ENCODE assay signal across 1 cellular context in genomic region chr1:168178638-168179410, GRCh38.
A peak's percentile ranks its signal among the peaks of the same experiment; 100 is the strongest.
TF ChIP-seq lines count a peak whose summit lies in the region.

Gene TIPRL (plus strand): TSS chr1:168178962. CDS start chr1:168179078, 116 bp downstream.

TF ChIP-seq in HEK293, 187 proteins besides CTCF, POLR2A, EP300 and RAD21 (continued from another document):
- TF ChIP-seq TSHZ1 (tag by site-specific recombination; IDR thresholded peaks at IDR 0.05; ENCODE audit: borderline replicate concordance): peak; percentile 93
- TF ChIP-seq ZNF501 (tag by site-specific recombination; IDR thresholded peaks at IDR 0.05): no peak; the same call in none of the 2 replicates
- no peak for TF ChIP-seq ZNF133 (tag by site-specific recombination; IDR thresholded peaks at IDR 0.05)
- TF ChIP-seq ZNF747 (tag by site-specific recombination; IDR thresholded peaks at IDR 0.05): no peak
- peak; percentile 85; the same call in 1 of the 2 replicates for TF ChIP-seq ZNF660 (tag by site-specific recombination; IDR thresholded peaks at IDR 0.05)
- TF ChIP-seq ZNF350 (tag by site-specific recombination; IDR thresholded peaks at IDR 0.05): no peak
- no peak for TF ChIP-seq ZNF138 (tag by site-specific recombination; IDR thresholded peaks at IDR 0.05; ENCODE audit: borderline replicate concordance)
- TF ChIP-seq ZNF654 (tag by site-specific recombination; IDR thresholded peaks at IDR 0.05; ENCODE audit: low read depth): no peak
- no peak for TF ChIP-seq ZNF211 (tag by site-specific recombination; IDR thresholded peaks at IDR 0.05; ENCODE audit: low read depth)
- peak; percentile 90; the same call in 1 of the 2 replicates for TF ChIP-seq ZNF24 (tag by site-specific recombination; IDR thresholded peaks at IDR 0.05)
- TF ChIP-seq HOXA7 (CRISPR knock-in tag; IDR thresholded peaks at IDR 0.05; ENCODE audit: borderline replicate concordance): no peak
- TF ChIP-seq ZNF670 (tag by site-specific recombination; IDR thresholded peaks at IDR 0.05; ENCODE audit: low read depth): no peak
- 0 out of 2 replicates have a peak, but pooled peaks have one; percentile 7 for TF ChIP-seq ZSCAN4 (tag by site-specific recombination; IDR thresholded peaks at IDR 0.05)
- no peak for TF ChIP-seq ZNF704 (tag by site-specific recombination; IDR thresholded peaks at IDR 0.05)
- TF ChIP-seq ZXDB (tag by site-specific recombination; IDR thresholded peaks at IDR 0.05): peak; percentile 83
- no peak for TF ChIP-seq ZNF114 (tag by site-specific recombination; IDR thresholded peaks at IDR 0.05)
- TF ChIP-seq ATF2 (tag by site-specific recombination; IDR thresholded peaks at IDR 0.05; ENCODE audit: low read depth): peak; percentile 100
- no peak for TF ChIP-seq ZNF529 (tag by site-specific recombination; IDR thresholded peaks at IDR 0.05; ENCODE audit: insufficient replicate concordance)
- TF ChIP-seq ZNF223 (tag by site-specific recombination; IDR thresholded peaks at IDR 0.05): no peak
- no peak for TF ChIP-seq ZSCAN5A (tag by site-specific recombination; IDR thresholded peaks at IDR 0.05)
- TF ChIP-seq ZNF521 (tag by site-specific recombination; IDR thresholded peaks at IDR 0.05): no peak
- peak; percentile 8; the same call in 1 of the 2 replicates for TF ChIP-seq TRIM28 (IDR thresholded peaks at IDR 0.05; ENCODE audit: borderline replicate concordance, low read length)
- no peak for TF ChIP-seq GLI4 (tag by site-specific recombination; IDR thresholded peaks at IDR 0.05)
- TF ChIP-seq ZNF426 (tag by site-specific recombination; IDR thresholded peaks at IDR 0.05): no peak
- no peak for TF ChIP-seq ZSCAN18 (tag by site-specific recombination; IDR thresholded peaks at IDR 0.05)
- TF ChIP-seq ZNF2 (tag by site-specific recombination; IDR thresholded peaks at IDR 0.05): 0 out of 2 replicates have a peak, but pooled peaks have one; percentile 24
- TF ChIP-seq SCRT1 (tag by site-specific recombination; IDR thresholded peaks at IDR 0.05; ENCODE audit: borderline replicate concordance): peak; percentile 92
- TF ChIP-seq ZNF174 (tag by site-specific recombination; IDR thresholded peaks at IDR 0.05): no peak
- no peak for TF ChIP-seq ZBTB49 (tag by site-specific recombination; IDR thresholded peaks at IDR 0.05; ENCODE audit: low read depth)
- peak; percentile 94 for TF ChIP-seq ZBTB48 (tag by site-specific recombination; IDR thresholded peaks at IDR 0.05)
- TF ChIP-seq ZNF311 (tag by site-specific recombination; IDR thresholded peaks at IDR 0.05; ENCODE audit: borderline replicate concordance): no peak
- TF ChIP-seq ZEB2 (tag by site-specific recombination; IDR thresholded peaks at IDR 0.05): peak; percentile 94
- peak; percentile 88 for TF ChIP-seq ZBTB20 (tag by site-specific recombination; IDR thresholded peaks at IDR 0.05)
- no peak for TF ChIP-seq ZNF488 (tag by site-specific recombination; IDR thresholded peaks at IDR 0.05)
- TF ChIP-seq ZNF175 (tag by site-specific recombination; IDR thresholded peaks at IDR 0.05): no peak
- no peak for TF ChIP-seq ZNF48 (tag by site-specific recombination; IDR thresholded peaks at IDR 0.05)
- TF ChIP-seq ZSCAN30 (tag by site-specific recombination; IDR thresholded peaks at IDR 0.05): 0 out of 2 replicates have a peak, but pooled peaks have one; percentile 40
- TF ChIP-seq ZNF112 (tag by site-specific recombination; IDR thresholded peaks at IDR 0.05): no peak
- TF ChIP-seq ZNF26 (tag by site-specific recombination; IDR thresholded peaks at IDR 0.05): no peak
- no peak for TF ChIP-seq ZNF214 (tag by site-specific recombination; IDR thresholded peaks at IDR 0.05; ENCODE audit: borderline replicate concordance)
- TF ChIP-seq HIC1 (tag by site-specific recombination; IDR thresholded peaks at IDR 0.05): no peak
- TF ChIP-seq SP7 (tag by site-specific recombination; IDR thresholded peaks at IDR 0.05): peak; percentile 94
- TF ChIP-seq ZFP69B (tag by site-specific recombination; IDR thresholded peaks at IDR 0.05): peak; percentile 33; the same call in 1 of the 2 replicates
- no peak for TF ChIP-seq ZNF530 (tag by site-specific recombination; IDR thresholded peaks at IDR 0.05; ENCODE audit: low read depth)
- TF ChIP-seq ZNF585B (tag by site-specific recombination; IDR thresholded peaks at IDR 0.05): no peak
- peak; percentile 91 for TF ChIP-seq ZNF324 (tag by site-specific recombination; IDR thresholded peaks at IDR 0.05)
- peak; percentile 95 for TF ChIP-seq SP3 (tag by site-specific recombination; IDR thresholded peaks at IDR 0.05)
- peak; percentile 72; the same call in 1 of the 2 replicates for TF ChIP-seq ZNF580 (tag by site-specific recombination; IDR thresholded peaks at IDR 0.05)
- no peak for TF ChIP-seq ZNF560 (tag by site-specific recombination; IDR thresholded peaks at IDR 0.05; ENCODE audit: borderline replicate concordance)
